Comparison of ENCODE assay signal across 8 cellular contexts in the genomic region with DNA sequence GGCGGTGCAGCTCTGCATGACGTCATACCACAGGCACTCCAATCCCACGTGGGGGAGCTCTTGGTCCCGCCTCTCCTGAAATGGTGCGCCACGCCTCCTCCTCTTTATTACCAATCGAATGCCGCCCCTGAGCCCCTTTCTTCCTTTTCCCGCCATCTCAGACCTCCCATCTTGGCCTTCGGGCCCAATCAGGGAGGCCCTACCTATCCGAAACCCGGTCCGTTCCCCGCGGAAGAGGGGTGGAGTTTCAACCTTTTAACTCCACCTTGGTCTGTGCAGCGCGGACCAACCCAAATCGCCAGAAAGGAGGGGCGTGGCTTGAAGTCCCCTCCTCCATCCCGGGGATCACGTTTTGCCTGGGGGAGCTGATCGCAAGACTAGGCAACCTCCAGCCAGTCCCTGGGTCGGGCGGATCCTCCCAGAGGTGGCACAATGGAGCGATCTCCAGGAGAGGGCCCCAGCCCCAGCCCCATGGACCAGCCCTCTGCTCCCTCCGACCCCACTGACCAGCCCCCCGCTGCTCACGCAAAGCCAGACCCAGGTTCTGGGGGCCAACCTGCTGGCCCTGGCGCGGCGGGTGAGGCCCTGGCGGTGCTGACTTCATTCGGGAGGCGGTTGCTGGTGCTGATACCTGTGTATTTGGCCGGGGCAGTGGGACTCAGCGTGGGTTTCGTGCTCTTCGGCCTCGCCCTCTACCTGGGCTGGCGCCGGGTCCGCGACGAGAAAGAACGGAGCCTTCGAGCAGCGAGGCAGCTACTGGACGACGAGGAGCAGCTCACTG. TPM values are rescaled to one million over a fixed set of nuclear protein-coding genes. Genes with fewer than 3 reads are reported as not detected.
DNase-seq lines count a peak whose midpoint lies in the region; ATAC-seq and TF ChIP-seq lines count a peak whose summit lies in the region.

ESYT1 (plus strand) TSS at position 380 of the 781 bp plus-strand sequence; CDS start at position 433, 53 bp downstream.

- no peaks in the 10 kb centered on the region for H3K36me3 ChIP-seq in smooth muscle cell (ENCODE audit: low read depth)

- H3K36me3 Mint-ChIP-seq in WTC11 = peaks cover 30% of the 10 kb centered on the region

- peaks cover 14% of the 10 kb centered on the region for H3K79me2 ChIP-seq in smooth muscle cell (ENCODE audit: low read depth)

- POLR2A ChIA-PET in AG04450 (lab: Yijun Ruan, JAX) = interaction anchor here (0.6 to 3.6 kb wide), 14 partner anchors 10 to 94 kb away, joined by 3 to 40 read pairs (median 6); partner anchors contain the start of genes MYL6, MYL6B, PA2G4 and RNF41
- POLR2A ChIA-PET in WTC11 (lab: Charles Lee) = interaction anchor here (0.6 to 5.3 kb wide), 17 partner anchors 10 to 508 kb away, joined by 3 to 104 read pairs (median 5); partner anchors contain the start of genes CNPY2, ERBB3, MYL6 and PA2G4

- peak within 1 kb of the TSS; percentile 90 for H3K4me3 ChIP-seq in AG04450 (ENCODE audit: low read depth, low read length)
- H3K4me3 ChIP-seq in cardiac fibroblast (replicated peaks in 1 of 2; ENCODE audit: low read depth in 2 of 2, low read length in 2 of 2) = peak within 1 kb of the TSS; percentile 88 to 98
- peak within 1 kb of the TSS; percentile 82 for H3K4me3 ChIP-seq in smooth muscle cell

- H2AFZ ChIP-seq in smooth muscle cell (ENCODE audit: low read depth) = peak within 1 kb of the TSS; percentile 10

- CTCF ChIA-PET in AG04450 (lab: Charles Lee) (interaction anchor here (0.7 to 5.3 kb wide), 6 partner anchors 8 to 130 kb away, joined by 3 to 51 read pairs (median 6); partner anchors contain the start of genes ANKRD52 and SMARCC2), WTC11 (lab: Charles Lee) (interaction anchor here (0.5 to 4.2 kb wide), 31 partner anchors 8 to 1044 kb away, joined by 3 to 61 read pairs (median 5); partner anchors contain the start of genes ANKRD52, COQ10A, MYL6 and MYL6B)

- no peaks in the 10 kb centered on the region for H3K9me3 Mint-ChIP-seq in WTC11

- no peaks in the 10 kb centered on the region for H4K20me1 ChIP-seq in smooth muscle cell (ENCODE audit: low read depth)

- peaks cover 14% of the 10 kb centered on the region for H3F3A ChIP-seq in smooth muscle cell (ENCODE audit: low read depth)

- DNase-seq in AG04450 (ENCODE audit: low read depth, low spot score) (peak; percentile 99), NCI-H226 (peak; percentile 100), WTC11 (ENCODE audit: low spot score) (peak; percentile 99), cardiac fibroblast (ENCODE audit: low read depth in 2 of 2) (peak; percentile 100), iPS-NIHi7 (ENCODE audit: extremely low spot score) (peak; percentile 98), smooth muscle cell (lab: John Stamatoyannopoulos, UW; ENCODE audit: unreplicated experiment) (peak; percentile 89)

- H3K9ac ChIP-seq in smooth muscle cell (ENCODE audit: low read depth) = peak within 1 kb of the TSS; percentile 75

- no peaks in the 10 kb centered on the region; the same call in 1 of the 2 replicates for H3K27me3 Mint-ChIP-seq in WTC11 (ENCODE audit: low read depth)

- peak within 1 kb of the TSS; percentile 78 for H3K27ac ChIP-seq in AG04450 (ENCODE audit: low read depth, low read length)
- peak within 1 kb of the TSS; percentile 92 for H3K27ac ChIP-seq in smooth muscle cell (ENCODE audit: low read depth)

- peaks cover 30% of the 10 kb centered on the region for H3K4me1 Mint-ChIP-seq in WTC11

- H3K9me3 ChIP-seq in AG04450 (ENCODE audit: control insufficient read depth, insufficient read depth, low read length) (no peaks in the 10 kb centered on the region; the same call in 1 of the 2 replicates), smooth muscle cell (replicated peaks; ENCODE audit: low read depth) (no peaks in the 10 kb centered on the region)

- peak within 1 kb of the TSS; percentile 98 for H3K4me3 Mint-ChIP-seq in WTC11

- peak within 1 kb of the TSS; percentile 99 for H3K27ac Mint-ChIP-seq in WTC11

- peak within 1 kb of the TSS; percentile 90 for H3K4me2 ChIP-seq in smooth muscle cell

- H3K4me1 ChIP-seq in smooth muscle cell (ENCODE audit: low read depth) = peaks cover 21% of the 10 kb centered on the region

- H3K27me3 ChIP-seq in AG04450 (ENCODE audit: control insufficient read depth, insufficient read depth, low read length) = no peaks in the 10 kb centered on the region
- H3K27me3 ChIP-seq in smooth muscle cell (ENCODE audit: low read depth) = no peaks in the 10 kb centered on the region

- ATAC-seq in GM18909 (IDR thresholded peaks at IDR 0.05; ENCODE audit: poor library complexity, unreplicated experiment) (peak; percentile 88), HG03175 (IDR thresholded peaks at IDR 0.05; ENCODE audit: unreplicated experiment) (peak; percentile 89), WTC11 (peak; percentile 95)

- WGBS in smooth muscle cell (ENCODE audit: low lambda C conversion rate) = under 1% methylated on average over 49 of the region's 49 CpGs

- TF ChIP-seq CTCF in AG04450 (IDR thresholded peaks at IDR 0.05; ENCODE audit: low read depth, low read length) (no peak), WTC11 (IDR thresholded peaks at IDR 0.05) (no peak), cardiac fibroblast (IDR thresholded peaks at IDR 0.05; ENCODE audit: low read depth, low read length) (no peak), smooth muscle cell (IDR thresholded peaks at IDR 0.05; ENCODE audit: borderline replicate concordance, insufficient read depth, poor library complexity, severe bottlenecking) (no peak)

TF ChIP-seq in WTC11, 78 proteins besides CTCF, POLR2A, EP300 and RAD21 (continues in another document):
- TF ChIP-seq, protein P1, sequence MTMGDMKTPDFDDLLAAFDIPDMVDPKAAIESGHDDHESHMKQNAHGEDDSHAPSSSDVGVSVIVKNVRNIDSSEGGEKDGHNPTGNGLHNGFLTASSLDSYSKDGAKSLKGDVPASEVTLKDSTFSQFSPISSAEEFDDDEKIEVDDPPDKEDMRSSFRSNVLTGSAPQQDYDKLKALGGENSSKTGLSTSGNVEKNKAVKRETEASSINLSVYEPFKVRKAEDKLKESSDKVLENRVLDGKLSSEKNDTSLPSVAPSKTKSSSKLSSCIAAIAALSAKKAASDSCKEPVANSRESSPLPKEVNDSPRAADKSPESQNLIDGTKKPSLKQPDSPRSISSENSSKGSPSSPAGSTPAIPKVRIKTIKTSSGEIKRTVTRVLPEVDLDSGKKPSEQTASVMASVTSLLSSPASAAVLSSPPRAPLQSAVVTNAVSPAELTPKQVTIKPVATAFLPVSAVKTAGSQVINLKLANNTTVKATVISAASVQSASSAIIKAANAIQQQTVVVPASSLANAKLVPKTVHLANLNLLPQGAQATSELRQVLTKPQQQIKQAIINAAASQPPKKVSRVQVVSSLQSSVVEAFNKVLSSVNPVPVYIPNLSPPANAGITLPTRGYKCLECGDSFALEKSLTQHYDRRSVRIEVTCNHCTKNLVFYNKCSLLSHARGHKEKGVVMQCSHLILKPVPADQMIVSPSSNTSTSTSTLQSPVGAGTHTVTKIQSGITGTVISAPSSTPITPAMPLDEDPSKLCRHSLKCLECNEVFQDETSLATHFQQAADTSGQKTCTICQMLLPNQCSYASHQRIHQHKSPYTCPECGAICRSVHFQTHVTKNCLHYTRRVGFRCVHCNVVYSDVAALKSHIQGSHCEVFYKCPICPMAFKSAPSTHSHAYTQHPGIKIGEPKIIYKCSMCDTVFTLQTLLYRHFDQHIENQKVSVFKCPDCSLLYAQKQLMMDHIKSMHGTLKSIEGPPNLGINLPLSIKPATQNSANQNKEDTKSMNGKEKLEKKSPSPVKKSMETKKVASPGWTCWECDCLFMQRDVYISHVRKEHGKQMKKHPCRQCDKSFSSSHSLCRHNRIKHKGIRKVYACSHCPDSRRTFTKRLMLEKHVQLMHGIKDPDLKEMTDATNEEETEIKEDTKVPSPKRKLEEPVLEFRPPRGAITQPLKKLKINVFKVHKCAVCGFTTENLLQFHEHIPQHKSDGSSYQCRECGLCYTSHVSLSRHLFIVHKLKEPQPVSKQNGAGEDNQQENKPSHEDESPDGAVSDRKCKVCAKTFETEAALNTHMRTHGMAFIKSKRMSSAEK (CRISPR knock-in tag; IDR thresholded peaks at IDR 0.05; ENCODE audit: borderline replicate concordance) = no peak
- TF ChIP-seq, protein P2, sequence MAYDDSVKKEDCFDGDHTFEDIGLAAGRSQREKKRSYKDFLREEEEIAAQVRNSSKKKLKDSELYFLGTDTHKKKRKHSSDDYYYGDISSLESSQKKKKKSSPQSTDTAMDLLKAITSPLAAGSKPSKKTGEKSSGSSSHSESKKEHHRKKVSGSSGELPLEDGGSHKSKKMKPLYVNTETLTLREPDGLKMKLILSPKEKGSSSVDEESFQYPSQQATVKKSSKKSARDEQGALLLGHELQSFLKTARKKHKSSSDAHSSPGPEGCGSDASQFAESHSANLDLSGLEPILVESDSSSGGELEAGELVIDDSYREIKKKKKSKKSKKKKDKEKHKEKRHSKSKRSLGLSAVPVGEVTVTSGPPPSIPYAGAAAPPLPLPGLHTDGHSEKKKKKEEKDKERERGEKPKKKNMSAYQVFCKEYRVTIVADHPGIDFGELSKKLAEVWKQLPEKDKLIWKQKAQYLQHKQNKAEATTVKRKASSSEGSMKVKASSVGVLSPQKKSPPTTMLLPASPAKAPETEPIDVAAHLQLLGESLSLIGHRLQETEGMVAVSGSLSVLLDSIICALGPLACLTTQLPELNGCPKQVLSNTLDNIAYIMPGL (CRISPR knock-in tag; IDR thresholded peaks at IDR 0.05) = 0 out of 2 replicates have a peak, but pooled peaks have one; percentile 60
- TF ChIP-seq JAZF1 (CRISPR knock-in tag; IDR thresholded peaks at IDR 0.05) (no peak), CREM (CRISPR knock-in tag; IDR thresholded peaks at IDR 0.05) (no peak; the same call in 1 of the 2 replicates), CREB1 (CRISPR knock-in tag; IDR thresholded peaks at IDR 0.05) (no peak), CBFB (CRISPR knock-in tag; IDR thresholded peaks at IDR 0.05; ENCODE audit: low read depth) (no peak), IRF1 (CRISPR knock-in tag; IDR thresholded peaks at IDR 0.05) (0 out of 2 replicates have a peak, but pooled peaks have one; percentile 26)

RNA-seq across cellular contexts. Expression of gene ESYT1, which starts in this region (rescaled TPM):
- polyA plus RNA-seq in AG04450 (2011; rRNA removed) (127 and 140 TPM in 2 replicates), smooth muscle cell (69.5 and 77.0 TPM in 2 replicates)
- 246 and 296 TPM in 2 replicates for polyA minus RNA-seq in AG04450 (2011; rRNA and poly(A)+ RNA removed)
- total RNA-seq in WTC11 (2021) (77.7 to 80.8 TPM (median 80.1 TPM) in 3 replicates), smooth muscle cell (76.0 and 87.7 TPM in 2 replicates)

Comparison
In these comparisons a context has a peak if more than half of its experiments do, and no peak if none do; other contexts are left out.
1. Peak in every context shown above with its lines: DNase-seq, ATAC-seq, H3K4me3 ChIP-seq and H3K27ac ChIP-seq.